In genomic region chr10:106679314-106679713, GRCh38 we compare ENCODE assay signal across 24 cellular contexts.
"Had no signal": no experiment of that assay in that cellular context is flagged by ENCODE, and none has a peak within 500 bp of the region (broad histone marks: within the 10 kb centered on the region; RNA-seq: fewer than 3 reads in every experiment).

No MANE protein-coding gene starts in this region.

- H3K4me1 ChIP-seq: colonic mucosa, esophagus muscularis mucosa, esophagus squamous epithelium, foreskin keratinocyte, gastrocnemius medialis, gastroesophageal sphincter had no signal

- ATAC-seq: effector memory CD8-positive, alpha-beta T cell; esophagus mucosa; foreskin keratinocyte; gastrocnemius medialis; gastroesophageal sphincter had no signal

- H3K36me3 ChIP-seq: colonic mucosa, esophagus muscularis mucosa, esophagus squamous epithelium, gastrocnemius medialis, gastroesophageal sphincter, heart left ventricle, heart right ventricle had no signal

- H3K27me3 ChIP-seq: colonic mucosa, dorsolateral prefrontal cortex, esophagus muscularis mucosa, esophagus squamous epithelium, foreskin keratinocyte, gastrocnemius medialis, gastroesophageal sphincter, heart left ventricle, heart right ventricle had no signal

- H3K27ac ChIP-seq: colonic mucosa, coronary artery, dorsolateral prefrontal cortex, epithelial cell of prostate, esophagus muscularis mucosa, esophagus squamous epithelium, foreskin keratinocyte, gastrocnemius medialis, gastroesophageal sphincter, heart left ventricle, heart right ventricle had no signal

- H3K4me3 ChIP-seq: colonic mucosa, coronary artery, dorsolateral prefrontal cortex, esophagus muscularis mucosa, esophagus squamous epithelium, gastrocnemius medialis, gastroesophageal sphincter, heart left ventricle, heart right ventricle had no signal

- H3K9me3 ChIP-seq: colonic mucosa, esophagus squamous epithelium, gastrocnemius medialis had no signal

- DNase-seq: colonic mucosa; cortex of kidney; dermis blood vessel endothelial cell; dorsolateral prefrontal cortex; effector CD4-positive, alpha-beta T cell; effector CD8-positive, alpha-beta T cell; effector memory CD4-positive, alpha-beta T cell; effector memory CD8-positive, alpha-beta T cell; endodermal cell; erythroblast; esophagus squamous epithelium; foreskin fibroblast; foreskin melanocyte; gastrocnemius medialis; glutamatergic neuron; head of caudate nucleus; heart left ventricle; heart right ventricle had no signal
